ENCODE assay signal across 11 cellular contexts in the genomic region with DNA sequence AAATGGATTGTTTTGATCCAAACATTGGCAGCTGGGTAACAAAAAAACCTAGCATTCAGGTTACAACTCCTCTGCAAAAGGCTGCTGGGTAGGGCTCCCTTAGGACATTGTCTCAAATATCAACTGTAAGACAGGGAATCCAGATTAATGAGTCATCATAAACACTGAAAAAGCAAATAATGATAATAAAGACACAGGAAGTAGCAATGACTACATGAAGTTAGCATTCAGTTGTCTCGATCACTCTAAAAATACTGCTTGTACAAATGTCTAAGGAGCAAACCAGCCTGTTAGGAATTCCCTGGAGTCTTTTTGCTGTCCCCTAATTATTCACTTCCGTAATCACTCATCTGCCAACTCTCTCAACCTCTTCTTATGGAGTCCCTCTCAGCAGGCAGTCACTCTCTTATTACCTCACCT.
A peak's percentile ranks its signal among the peaks of the same experiment; 100 is the strongest.
DNase-seq lines count a peak whose midpoint lies in the region; ATAC-seq and TF ChIP-seq lines count a peak whose summit lies in the region.
"Had no signal": no experiment of that assay in that cellular context is flagged by ENCODE, and none has a peak within 500 bp of the region (broad histone marks: within the 10 kb centered on the region; RNA-seq: fewer than 3 reads in every experiment).

No MANE protein-coding gene starts in this region.

- peaks cover 22% of the 10 kb centered on the region for H3K4me1 Mint-ChIP-seq in osteocyte (ENCODE audit: unreplicated experiment)
- H3K4me1 Mint-ChIP-seq in natural killer cell treated with Interleukin-12 subunit alpha and Interleukin-12 subunit beta and Interleukin-15 and Interleukin-18, amount 100 ng/mL, for 72 hours (ENCODE audit: low read depth in 2 of 2) = no peaks in the 10 kb centered on the region

- ATAC-seq in GM21786 (IDR thresholded peaks at IDR 0.05; ENCODE audit: unreplicated experiment) = no peak
- no peak for ATAC-seq in natural killer cell treated with Interleukin-12 subunit alpha and Interleukin-12 subunit beta and Interleukin-15 and Interleukin-18, amount 100 ng/mL, for 72 hours

- H3K4me3 ChIP-seq in cardiac fibroblast (replicated peaks in 1 of 2; ENCODE audit: low read depth in 2 of 2, low read length in 2 of 2) = no peak overlapping the region

- DNase-seq in GM03348 (ENCODE audit: low spot score) (peak; percentile 43), NCI-H2171 treated with DMSO at 0.1 percent for 48 hours (lab: John Stamatoyannopoulos, UW) (peak; percentile 90), cardiac fibroblast (ENCODE audit: low read depth in 2 of 2) (peak; percentile 52 to 75), osteocyte (ENCODE audit: extremely low spot score, unreplicated experiment) (no peak), NCI-H2227 treated with DMSO at 0.1 percent for 48 hours (lab: John Stamatoyannopoulos, UW) (no peak)
- DNase-seq in stimulated activated CD4-positive, alpha-beta T cell treated with anti-CD3 and anti-CD28 coated beads, Interleukin-12 subunit alpha, Interleukin-12 subunit beta, amount 100 ng/mL, for 4 hours = no peak
- no peak for DNase-seq in natural killer cell treated with Interleukin-12 subunit alpha and Interleukin-12 subunit beta and Interleukin-15 and Interleukin-18, amount 100 ng/mL, for 72 hours (ENCODE audit: low spot score)
- DNase-seq: HCEC 1CT, Karpas-422 had no signal

- peak overlapping the region; percentile 4 for H3K4me3 Mint-ChIP-seq in osteocyte (ENCODE audit: unreplicated experiment)
- no peak overlapping the region for H3K4me3 Mint-ChIP-seq in natural killer cell treated with Interleukin-12 subunit alpha and Interleukin-12 subunit beta and Interleukin-15 and Interleukin-18, amount 100 ng/mL, for 72 hours
- H3K4me3 Mint-ChIP-seq: activated naive CD4-positive, alpha-beta T cell treated with anti-CD3 and anti-CD28 coated beads, Interleukin-2, amount 50 U/mL, for 24 hours had no signal

- H3K27ac Mint-ChIP-seq in osteocyte (ENCODE audit: unreplicated experiment) = peak overlapping the region; percentile 80
- H3K27ac Mint-ChIP-seq in natural killer cell treated with Interleukin-12 subunit alpha and Interleukin-12 subunit beta and Interleukin-15 and Interleukin-18, amount 100 ng/mL, for 72 hours = no peak overlapping the region
- H3K27ac Mint-ChIP-seq: activated naive CD4-positive, alpha-beta T cell treated with anti-CD3 and anti-CD28 coated beads, Interleukin-2, amount 50 U/mL, for 24 hours had no signal

- no peaks in the 10 kb centered on the region for H3K27me3 Mint-ChIP-seq in osteocyte (ENCODE audit: unreplicated experiment)
- peaks cover 8 to 28% of the 10 kb centered on the region in 2 donors for H3K27me3 Mint-ChIP-seq in natural killer cell treated with Interleukin-12 subunit alpha and Interleukin-12 subunit beta and Interleukin-15 and Interleukin-18, amount 100 ng/mL, for 72 hours
- H3K27me3 Mint-ChIP-seq: activated naive CD4-positive, alpha-beta T cell treated with anti-CD3 and anti-CD28 coated beads, Interleukin-2, amount 50 U/mL, for 24 hours had no signal

- TF ChIP-seq CTCF in cardiac fibroblast (IDR thresholded peaks at IDR 0.05; ENCODE audit: low read depth, low read length) = no peak
- TF ChIP-seq CTCF in osteocyte (IDR thresholded peaks at IDR 0.05) = no peak

- H3K9me3 Mint-ChIP-seq in osteocyte (ENCODE audit: unreplicated experiment) = no peaks in the 10 kb centered on the region
- no peaks in the 10 kb centered on the region for H3K9me3 Mint-ChIP-seq in natural killer cell treated with Interleukin-12 subunit alpha and Interleukin-12 subunit beta and Interleukin-15 and Interleukin-18, amount 100 ng/mL, for 72 hours
- H3K9me3 Mint-ChIP-seq: activated naive CD4-positive, alpha-beta T cell treated with anti-CD3 and anti-CD28 coated beads, Interleukin-2, amount 50 U/mL, for 24 hours had no signal

- no peaks in the 10 kb centered on the region for H3K36me3 Mint-ChIP-seq in osteocyte (ENCODE audit: unreplicated experiment)
- no peaks in the 10 kb centered on the region for H3K36me3 Mint-ChIP-seq in natural killer cell treated with Interleukin-12 subunit alpha and Interleukin-12 subunit beta and Interleukin-15 and Interleukin-18, amount 100 ng/mL, for 72 hours
- H3K36me3 Mint-ChIP-seq: activated naive CD4-positive, alpha-beta T cell treated with anti-CD3 and anti-CD28 coated beads, Interleukin-2, amount 50 U/mL, for 24 hours had no signal

Comparison
In these comparisons a context has a peak if more than half of its experiments do, and no peak if none do; other contexts are left out.
1. DNase-seq: peak in GM03348 (single experiment), NCI-H2171 treated with DMSO at 0.1 percent for 48 hours (single experiment) and cardiac fibroblast (2 of 2); none in osteocyte (single experiment), stimulated activated CD4-positive, alpha-beta T cell treated with anti-CD3 and anti-CD28 coated beads, Interleukin-12 subunit alpha, Interleukin-12 subunit beta, amount 100 ng/mL, for 4 hours (single experiment), NCI-H2227 treated with DMSO at 0.1 percent for 48 hours (single experiment) and natural killer cell treated with Interleukin-12 subunit alpha and Interleukin-12 subunit beta and Interleukin-15 and Interleukin-18, amount 100 ng/mL, for 72 hours (single experiment).